Comparison of ENCODE assay signal across 20 cellular contexts in the genomic region with DNA sequence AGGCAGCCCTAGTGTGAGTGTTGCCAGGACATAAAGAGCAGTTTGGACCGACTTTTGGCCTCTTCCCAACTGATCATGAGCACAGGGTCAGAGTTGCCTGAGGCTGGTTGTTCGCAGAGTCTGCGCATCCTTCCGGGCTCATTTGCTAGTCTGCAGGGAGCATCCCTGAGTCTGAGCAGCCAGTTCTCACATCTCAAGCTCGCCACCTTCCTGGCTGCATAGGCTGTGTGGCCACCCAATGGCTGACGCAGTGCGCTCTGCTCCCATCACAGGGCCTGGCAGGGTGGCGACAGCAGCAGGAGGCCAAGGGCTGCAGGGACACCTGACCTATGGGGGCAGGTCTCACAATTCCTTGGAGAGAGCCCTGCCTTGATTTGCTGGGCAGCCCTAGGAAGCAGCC. TPM values are rescaled to one million over a fixed set of nuclear protein-coding genes. Genes with fewer than 3 reads are reported as not detected.
"Had no signal": no experiment of that assay in that cellular context is flagged by ENCODE, and none has a peak within 500 bp of the region (broad histone marks: within the 10 kb centered on the region; RNA-seq: fewer than 3 reads in every experiment).

No MANE protein-coding gene starts in this region.

- H3K9ac ChIP-seq: parathyroid adenoma had no signal

- H3K79me2 ChIP-seq: parathyroid adenoma had no signal

- H3K36me3 Mint-ChIP-seq: activated naive CD4-positive, alpha-beta T cell treated with anti-CD3 and anti-CD28 coated beads, Interleukin-2, amount 10 ng/mL, durations not matched to agents 7 days and 5 days; stimulated activated memory B cell treated with anti-CD40 and anti-IgM and Interleukin-4, amounts not matched to agents 10 μg/mL and 1 μg/mL and 100 μg/mL, for 72 hours had no signal

- H3K4me3 ChIP-seq: coronary artery, gastrocnemius medialis, heart left ventricle, right lobe of liver, smooth muscle cell had no signal

- H3K4me2 ChIP-seq: smooth muscle cell had no signal

- H3K36me3 ChIP-seq: gastrocnemius medialis, heart left ventricle, right lobe of liver had no signal

- H3K4me3 Mint-ChIP-seq: activated CD4-positive, alpha-beta T cell treated with anti-CD3 and anti-CD28 coated beads, Interleukin-2, amount 10 ng/mL, durations not matched to agents 7 days and 5 days; activated naive CD4-positive, alpha-beta T cell treated with anti-CD3 and anti-CD28 coated beads, Interleukin-2, amount 10 ng/mL, durations not matched to agents 7 days and 5 days; activated naive CD8-positive, alpha-beta T cell treated with anti-CD3 and anti-CD28 coated beads, Interleukin-2, amount 50 U/mL, for 24 hours; naive thymus-derived CD8-positive, alpha-beta T cell; stimulated activated memory B cell treated with anti-CD40 and anti-IgM and Interleukin-4, amounts not matched to agents 10 μg/mL and 1 μg/mL and 100 μg/mL, for 72 hours; T-helper 1 cell treated with Interleukin-12 subunit alpha and Interleukin-12 subunit beta and Interleukin-4 antibody, amounts not matched to agents 30 μg/mL and 1 μg/mL, for 36 hours had no signal

- H2AFZ ChIP-seq: parathyroid adenoma had no signal

- H3K27ac ChIP-seq: coronary artery, gastrocnemius medialis, heart left ventricle, parathyroid adenoma, right lobe of liver had no signal

- H3K4me1 ChIP-seq: gastrocnemius medialis, parathyroid adenoma had no signal

- ATAC-seq: activated CD4-positive, CD25-positive, alpha-beta regulatory T cell treated with anti-CD3 and anti-CD28 coated beads, Interleukin-2, amount 50 U/mL, for 24 hours; activated naive CD8-positive, alpha-beta T cell treated with anti-CD3 and anti-CD28 coated beads, Interleukin-2, amount 50 U/mL, for 24 hours; gastrocnemius medialis; heart left ventricle; naive thymus-derived CD8-positive, alpha-beta T cell; right lobe of liver; stimulated activated memory B cell treated with anti-CD40 and anti-IgM and Interleukin-4, amounts not matched to agents 10 μg/mL and 1 μg/mL and 100 μg/mL, for 72 hours had no signal

- H3K9me3 Mint-ChIP-seq: activated CD4-positive, alpha-beta T cell treated with anti-CD3 and anti-CD28 coated beads, Interleukin-2, amount 10 ng/mL, durations not matched to agents 7 days and 5 days; activated naive CD4-positive, alpha-beta T cell treated with anti-CD3 and anti-CD28 coated beads, Interleukin-2, amount 10 ng/mL, durations not matched to agents 7 days and 5 days; activated naive CD8-positive, alpha-beta T cell treated with anti-CD3 and anti-CD28 coated beads, Interleukin-2, amount 50 U/mL, for 24 hours; stimulated activated memory B cell treated with anti-CD40 and anti-IgM and Interleukin-4, amounts not matched to agents 10 μg/mL and 1 μg/mL and 100 μg/mL, for 72 hours; T-helper 1 cell treated with Interleukin-12 subunit alpha and Interleukin-12 subunit beta and Interleukin-4 antibody, amounts not matched to agents 30 μg/mL and 1 μg/mL, for 36 hours had no signal

- DNase-seq: activated CD4-positive, alpha-beta T cell treated with anti-CD3 and anti-CD28 coated beads, Interleukin-2, amount 10 ng/mL, durations not matched to agents 7 days and 5 days; activated CD8-positive, alpha-beta memory T cell treated with anti-CD3 and anti-CD28 coated beads, Interleukin-2, amount 50 U/mL, for 48 hours; activated effector memory CD4-positive, alpha-beta T cell treated with Interleukin-2 at 50 U/mL for 16 hours; activated naive CD4-positive, alpha-beta T cell treated with anti-CD3 and anti-CD28 coated beads, Interleukin-2, amount 10 ng/mL, durations not matched to agents 7 days and 5 days; activated naive CD8-positive, alpha-beta T cell treated with anti-CD3 and anti-CD28 coated beads, Interleukin-2, amount 50 U/mL, for 24 hours; activated T-cell treated with anti-CD3 and anti-CD28 coated beads, Interleukin-2, amount 50 U/mL, for 48 hours; gastrocnemius medialis; heart left ventricle; mesenchymal stem cell; naive thymus-derived CD8-positive, alpha-beta T cell; right lobe of liver; stimulated activated CD4-positive, alpha-beta T cell treated with anti-CD3 and anti-CD28 coated beads, Interleukin-4, amount 100 ng/mL, for 4 hours had no signal

- H3K9me3 ChIP-seq: gastrocnemius medialis, heart left ventricle, right lobe of liver had no signal

- H3K27ac Mint-ChIP-seq: activated CD4-positive, alpha-beta T cell treated with anti-CD3 and anti-CD28 coated beads, Interleukin-2, amount 10 ng/mL, durations not matched to agents 7 days and 5 days; activated naive CD4-positive, alpha-beta T cell treated with anti-CD3 and anti-CD28 coated beads, Interleukin-2, amount 10 ng/mL, durations not matched to agents 7 days and 5 days; activated naive CD8-positive, alpha-beta T cell treated with anti-CD3 and anti-CD28 coated beads, Interleukin-2, amount 50 U/mL, for 24 hours; naive thymus-derived CD8-positive, alpha-beta T cell; stimulated activated memory B cell treated with anti-CD40 and anti-IgM and Interleukin-4, amounts not matched to agents 10 μg/mL and 1 μg/mL and 100 μg/mL, for 72 hours; T-helper 1 cell treated with Interleukin-12 subunit alpha and Interleukin-12 subunit beta and Interleukin-4 antibody, amounts not matched to agents 30 μg/mL and 1 μg/mL, for 36 hours had no signal

RNA-seq across cellular contexts. Expression of a gene that starts 5.0 kb away (rescaled TPM):
- total RNA-seq: activated CD4-positive, alpha-beta T cell treated with anti-CD3 and anti-CD28 coated beads, Interleukin-2, amount 10 ng/mL, durations not matched to agents 7 days and 5 days; gastrocnemius medialis; heart left ventricle; mucosa of gallbladder; naive thymus-derived CD8-positive, alpha-beta T cell; right lobe of liver; smooth muscle cell; ureter had no signal
- polyA plus RNA-seq: heart left ventricle; naive thymus-derived CD8-positive, alpha-beta T cell; smooth muscle cell had no signal
